In the genomic region with DNA sequence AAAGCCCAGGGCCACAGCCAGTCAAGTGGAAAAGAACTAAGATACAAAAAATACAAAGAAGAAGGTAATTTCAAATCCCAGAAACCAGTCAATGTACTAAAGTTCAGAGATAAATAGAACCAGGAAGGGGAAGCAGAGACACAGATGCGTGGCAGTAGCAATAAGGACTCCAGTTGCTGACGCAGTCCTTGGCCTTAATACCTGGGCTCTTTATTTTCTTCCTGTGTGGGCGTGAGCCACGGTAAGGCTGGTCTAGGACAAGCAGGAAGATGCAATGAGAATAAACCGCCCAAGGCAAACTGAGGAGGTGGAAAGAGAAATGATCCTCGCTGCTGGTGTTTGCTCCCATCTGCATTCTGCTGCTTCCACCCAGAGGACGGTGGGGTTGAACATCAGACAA, we compare ENCODE assay signal across 28 cellular contexts.
"Had no signal": no experiment of that assay in that cellular context is flagged by ENCODE, and none has a peak within 500 bp of the region (broad histone marks: within the 10 kb centered on the region; RNA-seq: fewer than 3 reads in every experiment).

No MANE protein-coding gene starts in this region.

- DNase-seq: activated CD4-positive, alpha-beta T cell treated with anti-CD3 and anti-CD28 coated beads for 36 hours; activated CD4-positive, CD25-positive, alpha-beta regulatory T cell; activated CD8-positive, alpha-beta memory T cell treated with anti-CD3 and anti-CD28 coated beads, Interleukin-2, amount 10 ng/mL, durations not matched to agents 7 days and 5 days; activated CD8-positive, alpha-beta T cell treated with anti-CD3 and anti-CD28 coated beads, Interleukin-2, amount 10 ng/mL, durations not matched to agents 7 days and 5 days; activated naive CD8-positive, alpha-beta T cell treated with anti-CD3 and anti-CD28 coated beads, Interleukin-2, amount 50 U/mL, for 24 hours; activated T-cell treated with anti-CD3 and anti-CD28 coated beads, Interleukin-2, amount 50 U/mL, for 48 hours; amygdala; central memory CD4-positive, alpha-beta T cell; erythroblast; heart left ventricle; midbrain; naive thymus-derived CD8-positive, alpha-beta T cell; nucleus accumbens; pancreas; psoas muscle; spleen; stimulated activated CD4-positive, alpha-beta T cell treated with anti-CD3 and anti-CD28 coated beads, Interleukin-4, amount 100 ng/mL, for 1 hour had no signal

- H3K27ac Mint-ChIP-seq: activated CD4-positive, alpha-beta T cell treated with anti-CD3 and anti-CD28 coated beads for 36 hours; activated CD8-positive, alpha-beta memory T cell treated with anti-CD3 and anti-CD28 coated beads, Interleukin-2, amount 10 ng/mL, durations not matched to agents 7 days and 5 days; activated CD8-positive, alpha-beta T cell treated with anti-CD3 and anti-CD28 coated beads, Interleukin-2, amount 10 ng/mL, durations not matched to agents 7 days and 5 days; activated naive CD4-positive, alpha-beta T cell treated with anti-CD3 and anti-CD28 coated beads, Interleukin-2, amount 50 U/mL, for 24 hours; activated naive CD8-positive, alpha-beta T cell treated with anti-CD3 and anti-CD28 coated beads, Interleukin-2, amount 50 U/mL, for 24 hours; activated T-helper 2 cell treated with anti-CD3 and anti-CD28 coated beads, Interferon-gamma antibody, Interleukin-2, Interleukin-4, amounts not matched to agents 10 μg/mL and 5 μg/mL and 100 μg/mL, durations not matched to agents 14 hours and 24 hours and 36 hours; dendritic cell treated with granulocyte-macrophage colony-stimulating factor and Interleukin-4, amounts not matched to agents 40 ng/mL and 50 ng/mL, for 4 days; memory B cell; naive thymus-derived CD8-positive, alpha-beta T cell; stimulated activated naive CD8-positive, alpha-beta T cell treated with anti-CD3 and anti-CD28 coated beads, Interleukin-15, Interleukin-2, amounts not matched to agents 100 ng/mL and 50 ng/mL, for 24 hours; T-helper 2 cell treated with Interferon-gamma antibody and Interleukin-4, amounts not matched to agents 5 μg/mL and 100 μg/mL, for 36 hours; type B pancreatic cell had no signal

- H3K4me1 Mint-ChIP-seq: activated CD4-positive, alpha-beta T cell treated with anti-CD3 and anti-CD28 coated beads for 36 hours; activated CD8-positive, alpha-beta memory T cell treated with anti-CD3 and anti-CD28 coated beads, Interleukin-2, amount 10 ng/mL, durations not matched to agents 7 days and 5 days; activated naive CD4-positive, alpha-beta T cell treated with anti-CD3 and anti-CD28 coated beads, Interleukin-2, amount 50 U/mL, for 24 hours; activated naive CD8-positive, alpha-beta T cell treated with anti-CD3 and anti-CD28 coated beads, Interleukin-2, amount 50 U/mL, for 24 hours; memory B cell; naive thymus-derived CD8-positive, alpha-beta T cell; neural crest cell had no signal

- H3K9me3 Mint-ChIP-seq: activated naive CD4-positive, alpha-beta T cell treated with anti-CD3 and anti-CD28 coated beads, Interleukin-2, amount 50 U/mL, for 24 hours; activated naive CD8-positive, alpha-beta T cell treated with anti-CD3 and anti-CD28 coated beads, Interleukin-2, amount 50 U/mL, for 24 hours; activated T-helper 2 cell treated with anti-CD3 and anti-CD28 coated beads, Interferon-gamma antibody, Interleukin-2, Interleukin-4, amounts not matched to agents 10 μg/mL and 5 μg/mL and 100 μg/mL, durations not matched to agents 14 hours and 24 hours and 36 hours; dendritic cell treated with granulocyte-macrophage colony-stimulating factor and Interleukin-4, amounts not matched to agents 40 ng/mL and 50 ng/mL, for 4 days; memory B cell; naive thymus-derived CD8-positive, alpha-beta T cell; neural crest cell; stimulated activated naive CD8-positive, alpha-beta T cell treated with anti-CD3 and anti-CD28 coated beads, Interleukin-15, Interleukin-2, amounts not matched to agents 100 ng/mL and 50 ng/mL, for 24 hours; T-helper 2 cell treated with Interferon-gamma antibody and Interleukin-4, amounts not matched to agents 5 μg/mL and 100 μg/mL, for 36 hours; type B pancreatic cell had no signal

- ATAC-seq: activated CD4-positive, alpha-beta T cell treated with anti-CD3 and anti-CD28 coated beads for 36 hours; activated CD8-positive, alpha-beta memory T cell treated with anti-CD3 and anti-CD28 coated beads, Interleukin-2, amount 10 ng/mL, durations not matched to agents 7 days and 5 days; activated CD8-positive, alpha-beta T cell treated with anti-CD3 and anti-CD28 coated beads, Interleukin-2, amount 10 ng/mL, durations not matched to agents 7 days and 5 days; activated naive CD8-positive, alpha-beta T cell treated with anti-CD3 and anti-CD28 coated beads, Interleukin-2, amount 50 U/mL, for 24 hours; heart left ventricle; naive thymus-derived CD8-positive, alpha-beta T cell; pancreas; psoas muscle had no signal

- H3K27me3 Mint-ChIP-seq: dendritic cell treated with granulocyte-macrophage colony-stimulating factor and Interleukin-4, amounts not matched to agents 40 ng/mL and 50 ng/mL, for 4 days had no signal

- H3K4me3 Mint-ChIP-seq: activated CD4-positive, alpha-beta T cell treated with anti-CD3 and anti-CD28 coated beads for 36 hours; activated CD8-positive, alpha-beta memory T cell treated with anti-CD3 and anti-CD28 coated beads, Interleukin-2, amount 10 ng/mL, durations not matched to agents 7 days and 5 days; activated CD8-positive, alpha-beta T cell treated with anti-CD3 and anti-CD28 coated beads, Interleukin-2, amount 10 ng/mL, durations not matched to agents 7 days and 5 days; activated naive CD4-positive, alpha-beta T cell treated with anti-CD3 and anti-CD28 coated beads, Interleukin-2, amount 50 U/mL, for 24 hours; activated naive CD8-positive, alpha-beta T cell treated with anti-CD3 and anti-CD28 coated beads, Interleukin-2, amount 50 U/mL, for 24 hours; dendritic cell treated with granulocyte-macrophage colony-stimulating factor and Interleukin-4, amounts not matched to agents 40 ng/mL and 50 ng/mL, for 4 days; memory B cell; naive thymus-derived CD8-positive, alpha-beta T cell; neural crest cell; stimulated activated naive CD8-positive, alpha-beta T cell treated with anti-CD3 and anti-CD28 coated beads, Interleukin-15, Interleukin-2, amounts not matched to agents 100 ng/mL and 50 ng/mL, for 24 hours; T-helper 2 cell treated with Interferon-gamma antibody and Interleukin-4, amounts not matched to agents 5 μg/mL and 100 μg/mL, for 36 hours; type B pancreatic cell had no signal

- H3K27ac ChIP-seq: heart left ventricle, pancreas, psoas muscle, right atrium auricular region, spleen, thoracic aorta, vagina had no signal

- H3K36me3 Mint-ChIP-seq: activated CD8-positive, alpha-beta memory T cell treated with anti-CD3 and anti-CD28 coated beads, Interleukin-2, amount 10 ng/mL, durations not matched to agents 7 days and 5 days; activated naive CD4-positive, alpha-beta T cell treated with anti-CD3 and anti-CD28 coated beads, Interleukin-2, amount 50 U/mL, for 24 hours; memory B cell; naive thymus-derived CD8-positive, alpha-beta T cell; type B pancreatic cell had no signal
